In the genomic region with DNA sequence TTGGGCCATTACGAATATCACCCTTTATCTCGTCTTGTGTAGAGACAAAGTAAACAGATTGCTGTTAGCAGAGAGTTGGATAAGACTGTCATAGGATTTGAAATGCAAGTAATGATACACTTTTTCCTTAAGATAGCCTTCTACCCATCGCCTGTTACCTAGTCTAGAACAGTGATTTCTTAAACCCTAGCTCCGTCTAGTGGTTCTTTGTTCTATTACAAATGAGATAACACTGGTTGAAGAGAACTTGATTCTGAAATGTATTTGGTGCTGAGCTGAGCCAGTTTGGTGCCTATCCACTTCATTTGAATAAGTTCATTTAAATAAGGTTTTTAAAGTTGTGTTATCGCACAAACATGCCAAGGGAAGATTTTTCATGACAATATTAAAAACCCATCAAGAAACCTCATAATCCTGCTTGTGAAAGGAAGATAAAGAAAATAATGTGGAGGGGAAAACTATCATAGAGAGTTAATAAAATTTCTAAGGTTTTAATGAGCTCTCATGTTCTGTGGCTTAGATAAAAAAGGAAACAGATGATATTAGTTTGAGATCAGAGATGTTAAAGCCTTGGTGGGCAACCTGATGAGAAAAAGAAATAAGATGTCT, we compare ENCODE assay signal across 8 cellular contexts. TPM values are rescaled to one million over a fixed set of nuclear protein-coding genes. Genes with fewer than 3 reads are reported as not detected.
DNase-seq lines count a peak whose midpoint lies in the region; ATAC-seq and TF ChIP-seq lines count a peak whose summit lies in the region.

No MANE protein-coding gene starts in this region.

- H3K9ac ChIP-seq in KMS-11 (no peak overlapping the region), neural cell (ENCODE audit: low read length) (no peak overlapping the region)

- H3K79me2 ChIP-seq in KMS-11 (ENCODE audit: insufficient read depth, low read depth) (no peaks in the 10 kb centered on the region), neural cell (replicated peaks; ENCODE audit: insufficient read depth, low read length) (no peaks in the 10 kb centered on the region)

- peaks cover 4% of the 10 kb centered on the region for H3K4me1 ChIP-seq in KMS-11 (ENCODE audit: low read depth, poor library complexity, severe bottlenecking)
- peaks cover 10 to 20% (median 12%) of the 10 kb centered on the region in 3 donors for H3K4me1 ChIP-seq in esophagus squamous epithelium

- H3K9me2 ChIP-seq in neural cell (ENCODE audit: insufficient read depth, low read length), result no peaks in the 10 kb centered on the region

- H3K27ac ChIP-seq in KMS-11 (no peak overlapping the region), esophagus squamous epithelium (no peak overlapping the region), neural cell (ENCODE audit: low read length) (no peak overlapping the region)

- H3K27me3 ChIP-seq in KMS-11 (ENCODE audit: insufficient read depth, low read depth) (no peaks in the 10 kb centered on the region), esophagus squamous epithelium (peaks cover 0 to 57% (median 2%) of the 10 kb centered on the region in 4 donors), neural cell (ENCODE audit: insufficient read depth, low read depth, low read length) (peaks cover 5% of the 10 kb centered on the region)

- no peak for TF ChIP-seq POLR2A in esophagus squamous epithelium (IDR thresholded peaks at IDR 0.05)

- WGBS in esophagus squamous epithelium, 2 donors, result 14% methylated on average over 5 of the region's 5 CpGs

- no peak for TF ChIP-seq EP300 in neural cell (conservative IDR thresholded peaks at IDR 0.05; ENCODE audit: poor library complexity, severe bottlenecking)

- peak; percentile 63 for DNase-seq in GM03348 (ENCODE audit: low spot score)
- DNase-seq in RPMI7951 (ENCODE audit: low read depth), result peak; percentile 70
- no peak for DNase-seq in esophagus squamous epithelium (lab: John Stamatoyannopoulos, UW)
- no peak for DNase-seq in UCSD-AML1 (lab: John Stamatoyannopoulos, UW; ENCODE audit: unreplicated experiment)

- H3K4me2 ChIP-seq in KMS-11 (no peak overlapping the region), neural cell (ENCODE audit: low read length) (no peak overlapping the region)

- H3K4me3 ChIP-seq in KMS-11 (IDR thresholded peaks at IDR 0.05; ENCODE audit: insufficient read depth, low read depth, low read length) (no peak overlapping the region), esophagus squamous epithelium (no peak overlapping the region), neural cell (ENCODE audit: low read length) (no peak overlapping the region)

- H4K20me1 ChIP-seq in KMS-11 (ENCODE audit: insufficient read depth), result no peaks in the 10 kb centered on the region
- H4K20me1 ChIP-seq in neural cell (ENCODE audit: insufficient read depth), result no peaks in the 10 kb centered on the region

- TF ChIP-seq CTCF in KMS-11 (conservative IDR thresholded peaks at IDR 0.05; ENCODE audit: low read depth, low read length), result peak; percentile 84
- TF ChIP-seq CTCF in esophagus squamous epithelium (IDR thresholded peaks at IDR 0.05), result peak in 5 of 6 experiments; percentile 39 to 75 (median 43)
- peak; percentile 89 for TF ChIP-seq CTCF in neural cell (IDR thresholded peaks at IDR 0.05; ENCODE audit: poor library complexity, severe bottlenecking)

- H2AFZ ChIP-seq in KMS-11 (ENCODE audit: low read depth), result no peak overlapping the region
- no peak overlapping the region for H2AFZ ChIP-seq in neural cell (ENCODE audit: low read depth, low read length)

- no peak for ATAC-seq in HG02970 (IDR thresholded peaks at IDR 0.05; ENCODE audit: low FRiP score, unreplicated experiment)
- no peak for ATAC-seq in HG03439 (IDR thresholded peaks at IDR 0.05; ENCODE audit: unreplicated experiment)

- H3K9me3 ChIP-seq in esophagus squamous epithelium (no peaks in the 10 kb centered on the region), neural cell (ENCODE audit: low read length) (no peaks in the 10 kb centered on the region)

- intact Hi-C loops in esophagus squamous epithelium (cut with DNase I), result loop anchor here (2.0 to 10.0 kb wide), 3 partner anchors 553 to 728 kb away; no protein-coding TSS in a partner anchor

- H3K36me3 ChIP-seq in KMS-11 (ENCODE audit: insufficient read depth) (no peaks in the 10 kb centered on the region), esophagus squamous epithelium (no peaks in the 10 kb centered on the region), neural cell (ENCODE audit: insufficient read depth, low read length) (no peaks in the 10 kb centered on the region)

- H3F3A ChIP-seq in neural cell (ENCODE audit: insufficient read depth, low read length, poor library complexity, severe bottlenecking), result no peaks in the 10 kb centered on the region

- TF ChIP-seq RAD21 in neural cell (conservative IDR thresholded peaks at IDR 0.05), result peak; percentile 94

TF ChIP-seq in neural cell, 6 proteins besides CTCF, POLR2A, EP300 and RAD21:
- TF ChIP-seq MXI1 (conservative IDR thresholded peaks at IDR 0.05; ENCODE audit: poor library complexity, severe bottlenecking), result no peak
- TF ChIP-seq EZH2 (IDR thresholded peaks at IDR 0.05; ENCODE audit: borderline replicate concordance, insufficient read depth, low read length, poor library complexity, severe bottlenecking), result no peak
- peak; percentile 93 for TF ChIP-seq SMC3 (conservative IDR thresholded peaks at IDR 0.05; ENCODE audit: poor library complexity)
- no peak for TF ChIP-seq POLR2AphosphoS5 (IDR thresholded peaks at IDR 0.05)
- no peak for TF ChIP-seq REST (IDR thresholded peaks at IDR 0.05; ENCODE audit: borderline replicate concordance)
TF ChIP-seq in neural cell: peak in this region for 1.

RNA-seq across cellular contexts. Expression of gene KCNH1, which starts 1.5 kb away (rescaled TPM):
- total RNA-seq in RPMI7951 (2014; rRNA removed; shearing (Covaris generic)), result 1.3 and 1.6 TPM in 2 replicates
- total RNA-seq in esophagus squamous epithelium, result 1 to 10 TPM in 1 of 4 donors, under 1 TPM in 2, not detected in 1; 0.57 to 1.0 (median 0.83) TPM
- polyA plus RNA-seq in neural cell, result 2.3 and 3.9 TPM in 2 replicates
- 25.6 and 33.9 TPM in 2 replicates for polyA minus RNA-seq in neural cell

Comparison
In these comparisons a context has a peak if more than half of its experiments do, and no peak if none do; other contexts are left out.
1. DNase-seq: peak in GM03348 (single experiment) and RPMI7951 (single experiment); none in esophagus squamous epithelium (single experiment) and UCSD-AML1 (single experiment).
2. Peak in every context shown above with its lines, with median percentiles within 50 percentile points of each other: CTCF ChIP-seq.